In the genomic region with DNA sequence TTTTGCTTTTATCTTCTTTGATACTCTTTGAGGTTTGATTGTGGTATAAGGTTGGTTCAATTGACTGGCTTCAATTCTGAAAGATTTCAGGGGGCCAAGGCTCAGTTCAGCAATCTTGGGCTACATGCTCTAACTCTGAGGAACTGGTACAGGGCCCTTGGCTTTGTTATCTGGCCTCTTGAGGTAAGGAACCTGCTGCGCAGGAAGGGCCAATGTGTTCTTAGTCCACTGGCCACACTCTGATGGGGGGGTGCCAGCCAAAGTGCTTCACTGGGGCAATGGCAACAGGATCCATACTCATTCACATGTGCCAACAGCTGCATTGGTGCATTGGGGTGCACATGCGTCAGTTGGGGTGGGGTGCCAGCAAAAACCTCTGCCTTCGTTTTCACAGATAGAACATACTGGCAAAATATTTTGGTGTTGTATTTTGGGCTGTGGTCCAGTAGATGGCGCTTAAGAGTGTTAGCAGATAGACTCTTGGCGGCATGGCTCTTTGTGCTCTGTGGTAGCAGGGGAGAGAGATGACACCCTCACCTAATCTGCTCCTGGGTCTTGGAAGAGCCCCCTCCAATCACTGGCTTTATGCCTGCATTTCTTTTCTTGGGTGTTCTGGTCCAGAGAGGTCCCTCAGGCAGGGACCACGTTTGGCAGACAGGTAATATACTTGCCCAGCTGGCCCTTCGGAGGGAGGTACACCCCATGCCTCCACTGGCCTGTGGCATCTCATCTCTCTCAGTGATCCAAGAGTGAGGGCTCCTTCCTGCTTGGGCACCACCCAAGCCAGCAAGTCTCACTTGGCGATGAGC, we compare ENCODE assay signal across 8 cellular contexts. TPM values are rescaled to one million over a fixed set of nuclear protein-coding genes. Genes with fewer than 3 reads are reported as not detected.
A peak's percentile ranks its signal among the peaks of the same experiment; 100 is the strongest.
DNase-seq lines count a peak whose midpoint lies in the region; ATAC-seq and TF ChIP-seq lines count a peak whose summit lies in the region.

No MANE protein-coding gene starts in this region.

- H3K4me1 ChIP-seq in OCI-LY1 (ENCODE audit: insufficient read depth, low read length, severe bottlenecking): no peaks in the 10 kb centered on the region

- CTCF ChIA-PET in GM10248 (lab: Yijun Ruan, JAX): interaction anchor here (0.9 to 1.7 kb wide), 7 partner anchors 9 to 193 kb away, joined by 3 to 7 read pairs (median 4); no protein-coding TSS in a partner anchor

- DNase-seq in ACHN: peak; percentile 23
- peak; percentile 20 for DNase-seq in GM10248 (ENCODE audit: extremely low spot score)
- peak; percentile 29 for DNase-seq in fibroblast of the aortic adventitia (ENCODE audit: low read depth)
- DNase-seq in nucleus accumbens (lab: John Stamatoyannopoulos, UW): no peak
- DNase-seq in activated CD8-positive, alpha-beta memory T cell treated with anti-CD3 and anti-CD28 coated beads, Interleukin-2, amount 50 U/mL, for 4 hours: no peak

- no peak overlapping the region for H2AFZ ChIP-seq in OCI-LY1 (ENCODE audit: low read length)

- H4K20me1 ChIP-seq in OCI-LY1 (ENCODE audit: insufficient read depth, low read length): no peaks in the 10 kb centered on the region

- H3K4me3 ChIP-seq in OCI-LY1 (ENCODE audit: low read depth, low read length, poor library complexity, severe bottlenecking) (no peak overlapping the region), fibroblast of the aortic adventitia (ENCODE audit: low read depth, low read length) (no peak overlapping the region)

- no peak overlapping the region for H3K4me2 ChIP-seq in OCI-LY1 (ENCODE audit: low read length)

- no peak overlapping the region for H3K9ac ChIP-seq in OCI-LY1 (ENCODE audit: low read length)

- H3F3A ChIP-seq in OCI-LY1 (ENCODE audit: insufficient read depth, low read length): no peaks in the 10 kb centered on the region

- no peak overlapping the region for H3K27ac ChIP-seq in OCI-LY1 (ENCODE audit: low read depth, low read length, poor library complexity, severe bottlenecking)

- POLR2A ChIA-PET in GM10248 (lab: Yijun Ruan, JAX): no interaction called here

- in situ Hi-C loops in ACHN (cut with HindIII; ENCODE audit: low pct_ligation_motif_present, low pct_unique_long_range_greater_than_20kb, low sequenced_read_pairs): no loop called here

- ATAC-seq in HG02642 (IDR thresholded peaks at IDR 0.05; ENCODE audit: poor library complexity, unreplicated experiment) (peak; percentile 93), HG03460 (IDR thresholded peaks at IDR 0.05; ENCODE audit: unreplicated experiment) (no peak)

- no peaks in the 10 kb centered on the region for H3K9me2 ChIP-seq in OCI-LY1 (ENCODE audit: low read depth, low read length)

- peak; percentile 67 for TF ChIP-seq CTCF in GM10248 (IDR thresholded peaks at IDR 0.05; ENCODE audit: control extremely low read depth, extremely low read depth, low read depth, missing control alignments)
- TF ChIP-seq CTCF in OCI-LY1 (IDR thresholded peaks at IDR 0.05; ENCODE audit: low read length): peak; percentile 65; the same call in 1 of the 2 replicates
- peak; percentile 52 for TF ChIP-seq CTCF in fibroblast of the aortic adventitia (IDR thresholded peaks at IDR 0.05; ENCODE audit: insufficient read depth, low read length)

- no peaks in the 10 kb centered on the region for H3K36me3 ChIP-seq in OCI-LY1 (ENCODE audit: insufficient read depth, low read length)

- no peaks in the 10 kb centered on the region for H3K9me3 ChIP-seq in OCI-LY1 (ENCODE audit: low read length)

- H3K27me3 ChIP-seq in OCI-LY1 (ENCODE audit: insufficient read depth, low read length): no peaks in the 10 kb centered on the region

- no peaks in the 10 kb centered on the region for H3K79me2 ChIP-seq in OCI-LY1 (ENCODE audit: insufficient read depth, low read length)

RNA-seq across cellular contexts. Expression of a gene that starts 42.9 kb away (rescaled TPM):
- total RNA-seq in fibroblast of the aortic adventitia (ENCODE audit: low replicate concordance): not detected in 2 replicates

Comparison
In these comparisons a context has a peak if more than half of its experiments do, and no peak if none do; other contexts are left out.
1. DNase-seq: peak in ACHN (single experiment), GM10248 (single experiment) and fibroblast of the aortic adventitia (single experiment); none in nucleus accumbens (0 of 56) and activated CD8-positive, alpha-beta memory T cell treated with anti-CD3 and anti-CD28 coated beads, Interleukin-2, amount 50 U/mL, for 4 hours (single experiment).
2. Peak in every context shown above with its lines, with median percentiles within 50 percentile points of each other: CTCF ChIP-seq.